1 cellular context compared by ENCODE assay signal in genomic region chr17:75430159-75430748, GRCh38.
A peak's percentile ranks its signal among the peaks of the same experiment; 100 is the strongest.
TF ChIP-seq lines count a peak whose summit lies in the region.

No MANE protein-coding gene starts in this region.

TF ChIP-seq in HepG2, 621 proteins besides CTCF, POLR2A, EP300 and RAD21 (continued from another document and continues in another):
- TF ChIP-seq ZNF264 (CRISPR knock-in tag; IDR thresholded peaks at IDR 0.05) = peak; percentile 67; the same call in 1 of the 2 replicates
- TF ChIP-seq U2AF1 (optimal IDR thresholded peaks at IDR 0.05; ENCODE audit: low read depth, low read length) = no peak
- TF ChIP-seq HNF1A (IDR thresholded peaks at IDR 0.05; ENCODE audit: low read depth) = no peak
- TF ChIP-seq HNF1A (CRISPR knock-in tag; IDR thresholded peaks at IDR 0.05; ENCODE audit: borderline replicate concordance) = no peak
- TF ChIP-seq ZNF543 (CRISPR knock-in tag; IDR thresholded peaks at IDR 0.05) = no peak
- no peak for TF ChIP-seq SOX6 (IDR thresholded peaks at IDR 0.05)
- TF ChIP-seq SOX6 (CRISPR knock-in tag; IDR thresholded peaks at IDR 0.05) = peak; percentile 33
- TF ChIP-seq SAP130 (CRISPR knock-in tag; IDR thresholded peaks at IDR 0.05; ENCODE audit: low read depth) = peak; percentile 89
- TF ChIP-seq ZBTB38 (CRISPR knock-in tag; IDR thresholded peaks at IDR 0.05) = peak; percentile 61; the same call in 1 of the 2 replicates
- no peak for TF ChIP-seq SOX13 (IDR thresholded peaks at IDR 0.05)
- TF ChIP-seq SOX13 (CRISPR knock-in tag; conservative IDR thresholded peaks at IDR 0.05 in 1 of 2, IDR thresholded peaks at IDR 0.05 in 1 of 2) = peak in 1 of 2 experiments; percentile 69; a peak in 2 of 4 replicates
- TF ChIP-seq ZNF30 (CRISPR knock-in tag; IDR thresholded peaks at IDR 0.05) = no peak
- TF ChIP-seq YEATS4 (CRISPR knock-in tag; IDR thresholded peaks at IDR 0.05; ENCODE audit: borderline replicate concordance) = peak; percentile 70; the same call in 1 of the 2 replicates
- TF ChIP-seq NFKB2 (CRISPR knock-in tag; IDR thresholded peaks at IDR 0.05; ENCODE audit: borderline replicate concordance) = no peak
- TF ChIP-seq SMARCE1 (IDR thresholded peaks at IDR 0.05; ENCODE audit: borderline replicate concordance) = 0 out of 2 replicates have a peak, but pooled peaks have one; percentile 56
- TF ChIP-seq ZNF660 (CRISPR knock-in tag; IDR thresholded peaks at IDR 0.05; ENCODE audit: borderline replicate concordance, low read depth) = no peak
- peak; percentile 24; the same call in 1 of the 2 replicates for TF ChIP-seq ZMYM3 (CRISPR knock-in tag; IDR thresholded peaks at IDR 0.05)
- no peak for TF ChIP-seq POGZ (CRISPR knock-in tag; IDR thresholded peaks at IDR 0.05)
- TF ChIP-seq ZNF567 (CRISPR knock-in tag; IDR thresholded peaks at IDR 0.05; ENCODE audit: borderline replicate concordance) = no peak
- peak; percentile 76; the same call in 1 of the 2 replicates for TF ChIP-seq SNAPC5 (CRISPR knock-in tag; IDR thresholded peaks at IDR 0.05; ENCODE audit: borderline replicate concordance)
- no peak for TF ChIP-seq ETS1 (CRISPR knock-in tag; IDR thresholded peaks at IDR 0.05)
- no peak for TF ChIP-seq TBP (CRISPR knock-in tag; IDR thresholded peaks at IDR 0.05)
- no peak for TF ChIP-seq ZNF12 (CRISPR knock-in tag; IDR thresholded peaks at IDR 0.05)
- no peak for TF ChIP-seq SP1 (IDR thresholded peaks at IDR 0.05)
- peak; percentile 33; the same call in 1 of the 2 replicates for TF ChIP-seq SP1 (CRISPR knock-in tag; IDR thresholded peaks at IDR 0.05)
- no peak for TF ChIP-seq ATRX (CRISPR knock-in tag; IDR thresholded peaks at IDR 0.05; ENCODE audit: borderline replicate concordance)
- TF ChIP-seq SALL2 (CRISPR knock-in tag; IDR thresholded peaks at IDR 0.05) = no peak
- TF ChIP-seq NFE2 (CRISPR knock-in tag; IDR thresholded peaks at IDR 0.05) = no peak
- peak; percentile 62; the same call in 1 of the 2 replicates for TF ChIP-seq KLF12 (CRISPR knock-in tag; IDR thresholded peaks at IDR 0.05; ENCODE audit: borderline replicate concordance)
- 0 out of 2 replicates have a peak, but pooled peaks have one; percentile 31 for TF ChIP-seq ZNF33B (CRISPR knock-in tag; IDR thresholded peaks at IDR 0.05)
- TF ChIP-seq ATF7 (IDR thresholded peaks at IDR 0.05) = no peak
- TF ChIP-seq ATF7 (CRISPR knock-in tag; IDR thresholded peaks at IDR 0.05) = no peak
- TF ChIP-seq STAG1 (CRISPR knock-in tag; IDR thresholded peaks at IDR 0.05) = peak; percentile 25; the same call in 1 of the 2 replicates
- TF ChIP-seq NFIC (IDR thresholded peaks at IDR 0.05; ENCODE audit: low read length) = 0 out of 2 replicates have a peak, but pooled peaks have one; percentile 33
- TF ChIP-seq NCOR1 (IDR thresholded peaks at IDR 0.05; ENCODE audit: borderline replicate concordance, low read length) = 0 out of 2 replicates have a peak, but pooled peaks have one; percentile 24
- no peak for TF ChIP-seq ZNF704 (CRISPR knock-in tag; IDR thresholded peaks at IDR 0.05; ENCODE audit: borderline replicate concordance)
- no peak for TF ChIP-seq ZSCAN12 (CRISPR knock-in tag; IDR thresholded peaks at IDR 0.05)
- TF ChIP-seq PHF8 (CRISPR knock-in tag; IDR thresholded peaks at IDR 0.05) = peak; percentile 38; the same call in 1 of the 2 replicates
- no peak for TF ChIP-seq U2AF2 (IDR thresholded peaks at IDR 0.05; ENCODE audit: low read depth, low read length)
- peak; percentile 48 for TF ChIP-seq SKI (IDR thresholded peaks at IDR 0.05; ENCODE audit: partially characterized antibody)
- TF ChIP-seq ZNF776 (CRISPR knock-in tag; IDR thresholded peaks at IDR 0.05) = no peak
- no peak for TF ChIP-seq HOXD1 (CRISPR knock-in tag; IDR thresholded peaks at IDR 0.05)
- peak; percentile 58; the same call in 1 of the 2 replicates for TF ChIP-seq MAX (IDR thresholded peaks at IDR 0.05)
- peak; percentile 91 for TF ChIP-seq HNF4A (CRISPR knock-in tag; IDR thresholded peaks at IDR 0.05)
- TF ChIP-seq MEIS1 (CRISPR knock-in tag; IDR thresholded peaks at IDR 0.05; ENCODE audit: borderline replicate concordance) = 0 out of 2 replicates have a peak, but pooled peaks have one; percentile 9
- no peak for TF ChIP-seq FOSL2 (CRISPR knock-in tag; IDR thresholded peaks at IDR 0.05)
- TF ChIP-seq GLI4 (CRISPR knock-in tag; IDR thresholded peaks at IDR 0.05; ENCODE audit: borderline replicate concordance) = no peak
- no peak for TF ChIP-seq JARID2 (CRISPR knock-in tag; IDR thresholded peaks at IDR 0.05; ENCODE audit: insufficient replicate concordance)
- TF ChIP-seq PRDM10 (CRISPR knock-in tag; IDR thresholded peaks at IDR 0.05; ENCODE audit: low read depth) = no peak; the same call in 1 of the 2 replicates
- no peak for TF ChIP-seq NR2F1 (CRISPR knock-in tag; IDR thresholded peaks at IDR 0.05)
- TF ChIP-seq DZIP1 (CRISPR knock-in tag; IDR thresholded peaks at IDR 0.05) = no peak
- TF ChIP-seq ZNF143 (CRISPR knock-in tag; IDR thresholded peaks at IDR 0.05) = peak; percentile 83
- no peak for TF ChIP-seq EZH2 (conservative IDR thresholded peaks at IDR 0.05; ENCODE audit: low read depth, low read length)
- 0 out of 2 replicates have a peak, but pooled peaks have one; percentile 53 for TF ChIP-seq GFI1 (CRISPR knock-in tag; IDR thresholded peaks at IDR 0.05; ENCODE audit: borderline replicate concordance)
- TF ChIP-seq ZC3H13 (CRISPR knock-in tag; IDR thresholded peaks at IDR 0.05) = 0 out of 2 replicates have a peak, but pooled peaks have one; percentile 17
- TF ChIP-seq HIC2 (CRISPR knock-in tag; IDR thresholded peaks at IDR 0.05; ENCODE audit: low read depth) = peak; percentile 65; the same call in 1 of the 2 replicates
- TF ChIP-seq SRF (IDR thresholded peaks at IDR 0.05; ENCODE audit: low read depth, low read length) = peak; percentile 37; the same call in 1 of the 2 replicates
- no peak for TF ChIP-seq RELA (CRISPR knock-in tag; IDR thresholded peaks at IDR 0.05)
- TF ChIP-seq CREB1 (IDR thresholded peaks at IDR 0.05) = no peak
- TF ChIP-seq CREB1 (CRISPR knock-in tag; IDR thresholded peaks at IDR 0.05) = peak; percentile 49; the same call in 1 of the 2 replicates
- TF ChIP-seq ARNT2 (CRISPR knock-in tag; IDR thresholded peaks at IDR 0.05; ENCODE audit: low read depth) = no peak
